ENCODE assay signal across 1 cellular context in the genomic region with DNA sequence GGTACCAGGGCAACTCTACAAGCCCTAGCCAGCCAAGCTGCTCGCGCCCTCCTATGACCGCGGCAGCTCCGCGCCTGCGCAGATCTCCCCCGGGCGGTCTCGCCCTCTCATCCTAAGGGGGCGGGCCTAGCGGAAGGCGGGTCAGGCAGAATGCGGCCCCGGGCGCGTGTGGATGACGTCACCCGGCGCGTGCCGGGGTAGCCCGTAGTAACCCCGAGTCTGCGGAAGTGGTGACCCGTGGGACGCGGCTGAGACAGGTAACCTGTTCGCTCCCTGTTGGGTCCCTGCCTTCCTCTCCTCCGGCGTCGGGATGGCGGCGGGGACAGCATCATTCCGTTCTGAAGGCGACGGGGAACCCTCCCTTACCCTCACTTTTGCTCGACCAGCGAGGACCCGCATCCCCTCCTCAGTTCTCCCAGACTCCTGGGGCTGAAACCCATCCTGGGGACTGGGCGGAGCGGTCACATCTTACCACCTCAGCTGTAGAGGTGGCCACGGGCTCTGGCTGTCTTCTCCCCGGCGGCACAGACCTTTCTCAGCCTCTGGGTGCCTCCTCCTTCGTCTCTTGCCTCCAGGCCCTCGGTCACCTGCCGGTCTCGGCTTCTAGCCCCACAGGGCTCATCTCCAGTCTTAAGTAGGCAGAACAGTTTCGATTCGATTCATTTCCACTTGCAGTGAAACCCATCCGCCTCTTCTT.
TF ChIP-seq lines count a peak whose summit lies in the region.

A gene with protein sequence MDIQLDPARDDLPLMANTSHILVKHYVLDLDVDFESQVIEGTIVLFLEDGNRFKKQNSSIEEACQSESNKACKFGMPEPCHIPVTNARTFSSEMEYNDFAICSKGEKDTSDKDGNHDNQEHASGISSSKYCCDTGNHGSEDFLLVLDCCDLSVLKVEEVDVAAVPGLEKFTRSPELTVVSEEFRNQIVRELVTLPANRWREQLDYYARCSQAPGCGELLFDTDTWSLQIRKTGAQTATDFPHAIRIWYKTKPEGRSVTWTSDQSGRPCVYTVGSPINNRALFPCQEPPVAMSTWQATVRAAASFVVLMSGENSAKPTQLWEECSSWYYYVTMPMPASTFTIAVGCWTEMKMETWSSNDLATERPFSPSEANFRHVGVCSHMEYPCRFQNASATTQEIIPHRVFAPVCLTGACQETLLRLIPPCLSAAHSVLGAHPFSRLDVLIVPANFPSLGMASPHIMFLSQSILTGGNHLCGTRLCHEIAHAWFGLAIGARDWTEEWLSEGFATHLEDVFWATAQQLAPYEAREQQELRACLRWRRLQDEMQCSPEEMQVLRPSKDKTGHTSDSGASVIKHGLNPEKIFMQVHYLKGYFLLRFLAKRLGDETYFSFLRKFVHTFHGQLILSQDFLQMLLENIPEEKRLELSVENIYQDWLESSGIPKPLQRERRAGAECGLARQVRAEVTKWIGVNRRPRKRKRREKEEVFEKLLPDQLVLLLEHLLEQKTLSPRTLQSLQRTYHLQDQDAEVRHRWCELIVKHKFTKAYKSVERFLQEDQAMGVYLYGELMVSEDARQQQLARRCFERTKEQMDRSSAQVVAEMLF (plus strand): TSS at position 205 of the 697 bp plus-strand sequence. CDS start 33,085 bp downstream, outside the sequence.

TF ChIP-seq in GM12878, 131 proteins besides CTCF, POLR2A, EP300 and RAD21 (continued from another document and continues in another):
- TF ChIP-seq, protein P1, sequence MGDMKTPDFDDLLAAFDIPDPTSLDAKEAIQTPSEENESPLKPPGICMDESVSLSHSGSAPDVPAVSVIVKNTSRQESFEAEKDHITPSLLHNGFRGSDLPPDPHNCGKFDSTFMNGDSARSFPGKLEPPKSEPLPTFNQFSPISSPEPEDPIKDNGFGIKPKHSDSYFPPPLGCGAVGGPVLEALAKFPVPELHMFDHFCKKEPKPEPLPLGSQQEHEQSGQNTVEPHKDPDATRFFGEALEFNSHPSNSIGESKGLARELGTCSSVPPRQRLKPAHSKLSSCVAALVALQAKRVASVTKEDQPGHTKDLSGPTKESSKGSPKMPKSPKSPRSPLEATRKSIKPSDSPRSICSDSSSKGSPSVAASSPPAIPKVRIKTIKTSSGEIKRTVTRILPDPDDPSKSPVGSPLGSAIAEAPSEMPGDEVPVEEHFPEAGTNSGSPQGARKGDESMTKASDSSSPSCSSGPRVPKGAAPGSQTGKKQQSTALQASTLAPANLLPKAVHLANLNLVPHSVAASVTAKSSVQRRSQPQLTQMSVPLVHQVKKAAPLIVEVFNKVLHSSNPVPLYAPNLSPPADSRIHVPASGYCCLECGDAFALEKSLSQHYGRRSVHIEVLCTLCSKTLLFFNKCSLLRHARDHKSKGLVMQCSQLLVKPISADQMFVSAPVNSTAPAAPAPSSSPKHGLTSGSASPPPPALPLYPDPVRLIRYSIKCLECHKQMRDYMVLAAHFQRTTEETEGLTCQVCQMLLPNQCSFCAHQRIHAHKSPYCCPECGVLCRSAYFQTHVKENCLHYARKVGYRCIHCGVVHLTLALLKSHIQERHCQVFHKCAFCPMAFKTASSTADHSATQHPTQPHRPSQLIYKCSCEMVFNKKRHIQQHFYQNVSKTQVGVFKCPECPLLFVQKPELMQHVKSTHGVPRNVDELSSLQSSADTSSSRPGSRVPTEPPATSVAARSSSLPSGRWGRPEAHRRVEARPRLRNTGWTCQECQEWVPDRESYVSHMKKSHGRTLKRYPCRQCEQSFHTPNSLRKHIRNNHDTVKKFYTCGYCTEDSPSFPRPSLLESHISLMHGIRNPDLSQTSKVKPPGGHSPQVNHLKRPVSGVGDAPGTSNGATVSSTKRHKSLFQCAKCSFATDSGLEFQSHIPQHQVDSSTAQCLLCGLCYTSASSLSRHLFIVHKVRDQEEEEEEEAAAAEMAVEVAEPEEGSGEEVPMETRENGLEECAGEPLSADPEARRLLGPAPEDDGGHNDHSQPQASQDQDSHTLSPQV (IDR thresholded peaks at IDR 0.05) = no peak
- TF ChIP-seq, protein P2, sequence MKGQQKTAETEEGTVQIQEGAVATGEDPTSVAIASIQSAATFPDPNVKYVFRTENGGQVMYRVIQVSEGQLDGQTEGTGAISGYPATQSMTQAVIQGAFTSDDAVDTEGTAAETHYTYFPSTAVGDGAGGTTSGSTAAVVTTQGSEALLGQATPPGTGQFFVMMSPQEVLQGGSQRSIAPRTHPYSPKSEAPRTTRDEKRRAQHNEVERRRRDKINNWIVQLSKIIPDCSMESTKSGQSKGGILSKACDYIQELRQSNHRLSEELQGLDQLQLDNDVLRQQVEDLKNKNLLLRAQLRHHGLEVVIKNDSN (IDR thresholded peaks at IDR 0.05; ENCODE audit: borderline replicate concordance, extremely low read length, insufficient read depth, low read depth, low read length) = peak; percentile 65
- TF ChIP-seq TARDBP (IDR thresholded peaks at IDR 0.05; ENCODE audit: borderline replicate concordance) (no peak), WRNIP1 (IDR thresholded peaks at IDR 0.05; ENCODE audit: borderline replicate concordance, low read depth, low read length) (no peak), PAX8 (IDR thresholded peaks at IDR 0.05) (no peak), HDGF (IDR thresholded peaks at IDR 0.05) (0 out of 2 replicates have a peak, but pooled peaks have one; percentile 60), ZBED1 (IDR thresholded peaks at IDR 0.05; ENCODE audit: borderline replicate concordance) (no peak), KLF5 (IDR thresholded peaks at IDR 0.05; ENCODE audit: partially characterized antibody) (no peak), CBFB (IDR thresholded peaks at IDR 0.05; ENCODE audit: low read depth) (peak; percentile 73; the same call in 1 of the 2 replicates), SIX5 (IDR thresholded peaks at IDR 0.05; ENCODE audit: low read depth, low read length, severe bottlenecking) (peak; percentile 51), RAD51 (IDR thresholded peaks at IDR 0.05) (no peak), NR2F1 (conservative IDR thresholded peaks at IDR 0.05) (peak; percentile 93), BHLHE40 (IDR thresholded peaks at IDR 0.05; ENCODE audit: borderline replicate concordance in 1 of 2, low read depth in 2 of 2, low read length in 1 of 2) (peak; percentile 99 to 100), SPI1 (IDR thresholded peaks at IDR 0.05; ENCODE audit: borderline replicate concordance, insufficient read depth, low read depth, low read length) (peak; percentile 70), CBX5 (IDR thresholded peaks at IDR 0.05; ENCODE audit: low read depth) (no peak), SMAD5 (IDR thresholded peaks at IDR 0.05; ENCODE audit: low read depth) (no peak; the same call in 1 of the 2 replicates), BRCA1 (IDR thresholded peaks at IDR 0.05; ENCODE audit: low read depth, low read length) (no peak), SRF (IDR thresholded peaks at IDR 0.05; ENCODE audit: low read depth in 2 of 2, low read length in 2 of 2) (peak; percentile 32 to 82; a peak in 2 of 4 replicates), SMAD1 (IDR thresholded peaks at IDR 0.05; ENCODE audit: low read depth, partially characterized antibody) (no peak), NFYA (IDR thresholded peaks at IDR 0.05; ENCODE audit: borderline replicate concordance, low read depth, low read length) (no peak), RBBP5 (conservative IDR thresholded peaks at IDR 0.05) (no peak), MTA2 (IDR thresholded peaks at IDR 0.05; ENCODE audit: low read depth) (no peak)
- TF ChIP-seq, protein P3, sequence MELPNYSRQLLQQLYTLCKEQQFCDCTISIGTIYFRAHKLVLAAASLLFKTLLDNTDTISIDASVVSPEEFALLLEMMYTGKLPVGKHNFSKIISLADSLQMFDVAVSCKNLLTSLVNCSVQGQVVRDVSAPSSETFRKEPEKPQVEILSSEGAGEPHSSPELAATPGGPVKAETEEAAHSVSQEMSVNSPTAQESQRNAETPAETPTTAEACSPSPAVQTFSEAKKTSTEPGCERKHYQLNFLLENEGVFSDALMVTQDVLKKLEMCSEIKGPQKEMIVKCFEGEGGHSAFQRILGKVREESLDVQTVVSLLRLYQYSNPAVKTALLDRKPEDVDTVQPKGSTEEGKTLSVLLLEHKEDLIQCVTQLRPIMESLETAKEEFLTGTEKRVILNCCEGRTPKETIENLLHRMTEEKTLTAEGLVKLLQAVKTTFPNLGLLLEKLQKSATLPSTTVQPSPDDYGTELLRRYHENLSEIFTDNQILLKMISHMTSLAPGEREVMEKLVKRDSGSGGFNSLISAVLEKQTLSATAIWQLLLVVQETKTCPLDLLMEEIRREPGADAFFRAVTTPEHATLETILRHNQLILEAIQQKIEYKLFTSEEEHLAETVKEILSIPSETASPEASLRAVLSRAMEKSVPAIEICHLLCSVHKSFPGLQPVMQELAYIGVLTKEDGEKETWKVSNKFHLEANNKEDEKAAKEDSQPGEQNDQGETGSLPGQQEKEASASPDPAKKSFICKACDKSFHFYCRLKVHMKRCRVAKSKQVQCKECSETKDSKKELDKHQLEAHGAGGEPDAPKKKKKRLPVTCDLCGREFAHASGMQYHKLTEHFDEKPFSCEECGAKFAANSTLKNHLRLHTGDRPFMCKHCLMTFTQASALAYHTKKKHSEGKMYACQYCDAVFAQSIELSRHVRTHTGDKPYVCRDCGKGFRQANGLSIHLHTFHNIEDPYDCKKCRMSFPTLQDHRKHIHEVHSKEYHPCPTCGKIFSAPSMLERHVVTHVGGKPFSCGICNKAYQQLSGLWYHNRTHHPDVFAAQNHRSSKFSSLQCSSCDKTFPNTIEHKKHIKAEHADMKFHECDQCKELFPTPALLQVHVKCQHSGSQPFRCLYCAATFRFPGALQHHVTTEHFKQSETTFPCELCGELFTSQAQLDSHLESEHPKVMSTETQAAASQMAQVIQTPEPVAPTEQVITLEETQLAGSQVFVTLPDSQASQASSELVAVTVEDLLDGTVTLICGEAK (IDR thresholded peaks at IDR 0.05; ENCODE audit: borderline replicate concordance) = peak; percentile 70; the same call in 1 of the 2 replicates
- TF ChIP-seq, protein P4, sequence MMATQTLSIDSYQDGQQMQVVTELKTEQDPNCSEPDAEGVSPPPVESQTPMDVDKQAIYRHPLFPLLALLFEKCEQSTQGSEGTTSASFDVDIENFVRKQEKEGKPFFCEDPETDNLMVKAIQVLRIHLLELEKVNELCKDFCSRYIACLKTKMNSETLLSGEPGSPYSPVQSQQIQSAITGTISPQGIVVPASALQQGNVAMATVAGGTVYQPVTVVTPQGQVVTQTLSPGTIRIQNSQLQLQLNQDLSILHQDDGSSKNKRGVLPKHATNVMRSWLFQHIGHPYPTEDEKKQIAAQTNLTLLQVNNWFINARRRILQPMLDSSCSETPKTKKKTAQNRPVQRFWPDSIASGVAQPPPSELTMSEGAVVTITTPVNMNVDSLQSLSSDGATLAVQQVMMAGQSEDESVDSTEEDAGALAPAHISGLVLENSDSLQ (IDR thresholded peaks at IDR 0.05) = no peak
- TF ChIP-seq, protein P5, sequence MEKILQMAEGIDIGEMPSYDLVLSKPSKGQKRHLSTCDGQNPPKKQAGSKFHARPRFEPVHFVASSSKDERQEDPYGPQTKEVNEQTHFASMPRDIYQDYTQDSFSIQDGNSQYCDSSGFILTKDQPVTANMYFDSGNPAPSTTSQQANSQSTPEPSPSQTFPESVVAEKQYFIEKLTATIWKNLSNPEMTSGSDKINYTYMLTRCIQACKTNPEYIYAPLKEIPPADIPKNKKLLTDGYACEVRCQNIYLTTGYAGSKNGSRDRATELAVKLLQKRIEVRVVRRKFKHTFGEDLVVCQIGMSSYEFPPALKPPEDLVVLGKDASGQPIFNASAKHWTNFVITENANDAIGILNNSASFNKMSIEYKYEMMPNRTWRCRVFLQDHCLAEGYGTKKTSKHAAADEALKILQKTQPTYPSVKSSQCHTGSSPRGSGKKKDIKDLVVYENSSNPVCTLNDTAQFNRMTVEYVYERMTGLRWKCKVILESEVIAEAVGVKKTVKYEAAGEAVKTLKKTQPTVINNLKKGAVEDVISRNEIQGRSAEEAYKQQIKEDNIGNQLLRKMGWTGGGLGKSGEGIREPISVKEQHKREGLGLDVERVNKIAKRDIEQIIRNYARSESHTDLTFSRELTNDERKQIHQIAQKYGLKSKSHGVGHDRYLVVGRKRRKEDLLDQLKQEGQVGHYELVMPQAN (conservative IDR thresholded peaks at IDR 0.05) = peak; percentile 74
- TF ChIP-seq, protein P6, sequence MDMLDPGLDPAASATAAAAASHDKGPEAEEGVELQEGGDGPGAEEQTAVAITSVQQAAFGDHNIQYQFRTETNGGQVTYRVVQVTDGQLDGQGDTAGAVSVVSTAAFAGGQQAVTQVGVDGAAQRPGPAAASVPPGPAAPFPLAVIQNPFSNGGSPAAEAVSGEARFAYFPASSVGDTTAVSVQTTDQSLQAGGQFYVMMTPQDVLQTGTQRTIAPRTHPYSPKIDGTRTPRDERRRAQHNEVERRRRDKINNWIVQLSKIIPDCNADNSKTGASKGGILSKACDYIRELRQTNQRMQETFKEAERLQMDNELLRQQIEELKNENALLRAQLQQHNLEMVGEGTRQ (IDR thresholded peaks at IDR 0.05; ENCODE audit: borderline replicate concordance, low read depth, low read length) = peak; percentile 63
- TF ChIP-seq, protein P7, sequence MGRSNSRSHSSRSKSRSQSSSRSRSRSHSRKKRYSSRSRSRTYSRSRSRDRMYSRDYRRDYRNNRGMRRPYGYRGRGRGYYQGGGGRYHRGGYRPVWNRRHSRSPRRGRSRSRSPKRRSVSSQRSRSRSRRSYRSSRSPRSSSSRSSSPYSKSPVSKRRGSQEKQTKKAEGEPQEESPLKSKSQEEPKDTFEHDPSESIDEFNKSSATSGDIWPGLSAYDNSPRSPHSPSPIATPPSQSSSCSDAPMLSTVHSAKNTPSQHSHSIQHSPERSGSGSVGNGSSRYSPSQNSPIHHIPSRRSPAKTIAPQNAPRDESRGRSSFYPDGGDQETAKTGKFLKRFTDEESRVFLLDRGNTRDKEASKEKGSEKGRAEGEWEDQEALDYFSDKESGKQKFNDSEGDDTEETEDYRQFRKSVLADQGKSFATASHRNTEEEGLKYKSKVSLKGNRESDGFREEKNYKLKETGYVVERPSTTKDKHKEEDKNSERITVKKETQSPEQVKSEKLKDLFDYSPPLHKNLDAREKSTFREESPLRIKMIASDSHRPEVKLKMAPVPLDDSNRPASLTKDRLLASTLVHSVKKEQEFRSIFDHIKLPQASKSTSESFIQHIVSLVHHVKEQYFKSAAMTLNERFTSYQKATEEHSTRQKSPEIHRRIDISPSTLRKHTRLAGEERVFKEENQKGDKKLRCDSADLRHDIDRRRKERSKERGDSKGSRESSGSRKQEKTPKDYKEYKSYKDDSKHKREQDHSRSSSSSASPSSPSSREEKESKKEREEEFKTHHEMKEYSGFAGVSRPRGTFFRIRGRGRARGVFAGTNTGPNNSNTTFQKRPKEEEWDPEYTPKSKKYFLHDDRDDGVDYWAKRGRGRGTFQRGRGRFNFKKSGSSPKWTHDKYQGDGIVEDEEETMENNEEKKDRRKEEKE (IDR thresholded peaks at IDR 0.05) = no peak
- TF ChIP-seq, protein P8, sequence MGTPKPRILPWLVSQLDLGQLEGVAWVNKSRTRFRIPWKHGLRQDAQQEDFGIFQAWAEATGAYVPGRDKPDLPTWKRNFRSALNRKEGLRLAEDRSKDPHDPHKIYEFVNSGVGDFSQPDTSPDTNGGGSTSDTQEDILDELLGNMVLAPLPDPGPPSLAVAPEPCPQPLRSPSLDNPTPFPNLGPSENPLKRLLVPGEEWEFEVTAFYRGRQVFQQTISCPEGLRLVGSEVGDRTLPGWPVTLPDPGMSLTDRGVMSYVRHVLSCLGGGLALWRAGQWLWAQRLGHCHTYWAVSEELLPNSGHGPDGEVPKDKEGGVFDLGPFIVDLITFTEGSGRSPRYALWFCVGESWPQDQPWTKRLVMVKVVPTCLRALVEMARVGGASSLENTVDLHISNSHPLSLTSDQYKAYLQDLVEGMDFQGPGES (IDR thresholded peaks at IDR 0.05) = 0 out of 2 replicates have a peak, but pooled peaks have one; percentile 1
- TF ChIP-seq, protein P9, sequence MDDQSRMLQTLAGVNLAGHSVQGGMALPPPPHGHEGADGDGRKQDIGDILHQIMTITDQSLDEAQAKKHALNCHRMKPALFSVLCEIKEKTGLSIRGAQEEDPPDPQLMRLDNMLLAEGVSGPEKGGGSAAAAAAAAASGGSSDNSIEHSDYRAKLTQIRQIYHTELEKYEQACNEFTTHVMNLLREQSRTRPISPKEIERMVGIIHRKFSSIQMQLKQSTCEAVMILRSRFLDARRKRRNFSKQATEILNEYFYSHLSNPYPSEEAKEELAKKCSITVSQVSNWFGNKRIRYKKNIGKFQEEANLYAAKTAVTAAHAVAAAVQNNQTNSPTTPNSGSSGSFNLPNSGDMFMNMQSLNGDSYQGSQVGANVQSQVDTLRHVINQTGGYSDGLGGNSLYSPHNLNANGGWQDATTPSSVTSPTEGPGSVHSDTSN (IDR thresholded peaks at IDR 0.05; ENCODE audit: insufficient replicate concordance, low read depth, low read length) = no peak
